9 cellular contexts compared by ENCODE assay signal in genomic region chr19:11356074-11356397, GRCh38. TPM values are rescaled to one million over a fixed set of nuclear protein-coding genes. Genes with fewer than 3 reads are reported as not detected.
DNase-seq lines count a peak whose midpoint lies in the region; ATAC-seq, FAIRE-seq and TF ChIP-seq lines count a peak whose summit lies in the region.
"Had no signal": no experiment of that assay in that cellular context is flagged by ENCODE, and none has a peak within 500 bp of the region (broad histone marks: within the 10 kb centered on the region; RNA-seq: fewer than 3 reads in every experiment).

No MANE protein-coding gene starts in this region.

- H3K4me3 ChIP-seq in left ventricle myocardium inferior (peak overlapping the region; percentile 77), bronchial epithelial cell (ENCODE audit: low read depth, low read length) (peak overlapping the region; percentile 46), mucosa of stomach (ENCODE audit: low read length) (no peak overlapping the region), uterus (peak overlapping the region; percentile 77 to 84), SJCRH30 (no peak overlapping the region)

- ATAC-seq in Right ventricle myocardium superior (ENCODE audit: poor library complexity) (no peak), omental fat pad (ENCODE audit: low FRiP score) (no peak)

- no peaks in the 10 kb centered on the region for H3K9me3 ChIP-seq in left ventricle myocardium inferior (replicated peaks)
- no peaks in the 10 kb centered on the region for H3K9me3 ChIP-seq in mucosa of stomach (ENCODE audit: control insufficient read depth, low read length)
- no peaks in the 10 kb centered on the region for H3K9me3 ChIP-seq in uterus
- H3K9me3 ChIP-seq in SJCRH30 (replicated peaks): no peaks in the 10 kb centered on the region

- H3K27me3 ChIP-seq in left ventricle myocardium inferior (ENCODE audit: low read depth) (no peaks in the 10 kb centered on the region), bronchial epithelial cell (ENCODE audit: control insufficient read depth, insufficient read depth, low read length) (no peaks in the 10 kb centered on the region), mucosa of stomach (ENCODE audit: control insufficient read depth, insufficient read depth, low read length) (no peaks in the 10 kb centered on the region), uterus (no peaks in the 10 kb centered on the region), SJCRH30 (no peaks in the 10 kb centered on the region; the same call in 1 of the 2 replicates)

- peak overlapping the region; percentile 47 for H3K9ac ChIP-seq in mucosa of stomach (ENCODE audit: low read length)

- TF ChIP-seq CTCF in left ventricle myocardium inferior (IDR thresholded peaks at IDR 0.05; ENCODE audit: borderline replicate concordance) (no peak), bronchial epithelial cell (IDR thresholded peaks at IDR 0.05; ENCODE audit: insufficient read depth, low read length, severe bottlenecking) (no peak), uterus (IDR thresholded peaks at IDR 0.05) (no peak), omental fat pad (IDR thresholded peaks at IDR 0.05) (no peak)

- TF ChIP-seq POLR2A in uterus (IDR thresholded peaks at IDR 0.05): no peak

- H3K36me3 ChIP-seq in left ventricle myocardium inferior (peaks cover 15% of the 10 kb centered on the region), bronchial epithelial cell (ENCODE audit: control insufficient read depth, insufficient read depth, low read length) (no peaks in the 10 kb centered on the region), mucosa of stomach (ENCODE audit: control insufficient read depth, insufficient read depth, low read length) (no peaks in the 10 kb centered on the region), uterus (no peaks in the 10 kb centered on the region), SJCRH30 (no peaks in the 10 kb centered on the region)

- H3K27ac ChIP-seq in left ventricle myocardium inferior (replicated peaks): peak overlapping the region; percentile 75
- peak overlapping the region; percentile 72 to 88 for H3K27ac ChIP-seq in uterus
- no peak overlapping the region for H3K27ac ChIP-seq in SJCRH30

- no peak for DNase-seq in left ventricle myocardium inferior
- DNase-seq in Right ventricle myocardium superior: no peak
- no peak for DNase-seq in bronchial epithelial cell (ENCODE audit: low read depth)
- DNase-seq in uterus: no peak
- no peak for DNase-seq in SJCRH30
- no peak for DNase-seq in HT-29 (ENCODE audit: low spot score)
- DNase-seq in omental fat pad (ENCODE audit: low spot score): no peak
- DNase-seq: SHP77 treated with DMSO at 0.1 percent for 48 hours had no signal

- peak; percentile 96 for FAIRE-seq in bronchial epithelial cell (lab: Jason Lieb, UNC)

- intact Hi-C loops in left ventricle myocardium inferior (cut with micrococcal nuclease): no loop called here
- intact Hi-C loops in Right ventricle myocardium superior (cut with DNase I): no loop called here
- intact Hi-C loops in uterus (cut with DNase I; ENCODE audit: low total_unique reads): loop anchor here (10.0 kb wide), 1 partner anchor 61 kb away; the partner anchor contains the start of gene TSPAN16

- peaks cover 25% of the 10 kb centered on the region for H3K4me1 ChIP-seq in left ventricle myocardium inferior
- H3K4me1 ChIP-seq in mucosa of stomach (ENCODE audit: control insufficient read depth, insufficient read depth, low read length): peaks cover 8% of the 10 kb centered on the region
- H3K4me1 ChIP-seq in uterus: no peaks in the 10 kb centered on the region
- no peaks in the 10 kb centered on the region for H3K4me1 ChIP-seq in SJCRH30

RNA-seq across cellular contexts. Expression of gene PLPPR2, which starts 0.8 kb away (rescaled TPM):
- total RNA-seq in left ventricle myocardium inferior (10.6 TPM), Right ventricle myocardium superior (13.7 TPM), bronchial epithelial cell (1.8 and 6.0 TPM in 2 replicates), uterus (10 to 100 TPM in 3 of 4 donors, 1 to 10 TPM in 1; 4.1 to 71.7 (median 23.7) TPM), omental fat pad (10 to 100 TPM in 3 of 4 donors, 1 to 10 TPM in 1; 10.0 to 30.6 (median 13.9) TPM)
- 0.10 and 0.59 TPM in 2 replicates for total RNA-seq in SJCRH30 (2014; rRNA removed; shearing (Covaris generic))
- total RNA-seq in HT-29 (2014; rRNA removed; shearing (Covaris generic)): 1.7 and 3.6 TPM in 2 replicates

RNA-seq across cellular contexts. Expression of gene CCDC159, which starts 9.7 kb away (rescaled TPM):
- total RNA-seq in left ventricle myocardium inferior (24.5 TPM), Right ventricle myocardium superior (18.8 TPM), bronchial epithelial cell (7.9 and 11.1 TPM in 2 replicates), uterus (10 to 100 TPM in 3 of 4 donors, 1 to 10 TPM in 1; 1.2 to 46.2 (median 16.4) TPM), omental fat pad (10 to 100 TPM; 12.0 to 22.4 (median 16.6) TPM)
- not detected in 2 replicates for total RNA-seq in SJCRH30 (2014; rRNA removed; shearing (Covaris generic))
- 3.5 and 9.2 TPM in 2 replicates for total RNA-seq in HT-29 (2014; rRNA removed; shearing (Covaris generic))

RNA-seq across cellular contexts. Expression of gene TMEM205, which starts 10.0 kb away (rescaled TPM):
- total RNA-seq in left ventricle myocardium inferior (77.8 TPM), Right ventricle myocardium superior (105 TPM), bronchial epithelial cell (70.6 and 116 TPM in 2 replicates), uterus (100 to 1,000 TPM in 1 of 4 donors, 10 to 100 TPM in 3; 41.2 to 117 (median 77.4) TPM), omental fat pad (100 to 1,000 TPM; 144 to 252 (median 185) TPM)
- 38.8 and 39.5 TPM in 2 replicates for total RNA-seq in SJCRH30 (2014; rRNA removed; shearing (Covaris generic))
- 81.5 and 97.3 TPM in 2 replicates for total RNA-seq in HT-29 (2014; rRNA removed; shearing (Covaris generic))

RNA-seq across cellular contexts. Expression of gene RAB3D, which starts 16.6 kb away (rescaled TPM):
- total RNA-seq in left ventricle myocardium inferior: 7.2 TPM
- total RNA-seq in Right ventricle myocardium superior: 7.9 TPM
- total RNA-seq in bronchial epithelial cell: 37.4 and 88.3 TPM in 2 replicates
- 10 to 100 TPM; 14.3 to 61.6 (median 25.7) TPM for total RNA-seq in uterus
- 0.58 and 0.83 TPM in 2 replicates for total RNA-seq in SJCRH30 (2014; rRNA removed; shearing (Covaris generic))
- 17.5 and 20.5 TPM in 2 replicates for total RNA-seq in HT-29 (2014; rRNA removed; shearing (Covaris generic))
- 10 to 100 TPM in 3 of 4 donors, 1 to 10 TPM in 1; 8.6 to 33.3 (median 16.8) TPM for total RNA-seq in omental fat pad

RNA-seq across cellular contexts. Expression of gene SWSAP1, which starts 18.4 kb away (rescaled TPM):
- total RNA-seq in left ventricle myocardium inferior: 1.1 TPM
- total RNA-seq in Right ventricle myocardium superior: 1.2 TPM
- total RNA-seq in bronchial epithelial cell: 0.53 and 0.90 TPM in 2 replicates
- total RNA-seq in uterus: 1 to 10 TPM in 1 of 4 donors, under 1 TPM in 3; 0.48 to 3.5 (median 0.68) TPM
- total RNA-seq in SJCRH30 (2014; rRNA removed; shearing (Covaris generic)): 1.2 and 2.4 TPM in 2 replicates
- 3.9 and 5.4 TPM in 2 replicates for total RNA-seq in HT-29 (2014; rRNA removed; shearing (Covaris generic))
- total RNA-seq in omental fat pad: 1 to 10 TPM in 3 of 4 donors, under 1 TPM in 1; 0.48 to 3.8 (median 1.6) TPM

Comparison
In these comparisons a context has a peak if more than half of its experiments do, and no peak if none do; other contexts are left out.
1. H3K4me3 ChIP-seq: peak in left ventricle myocardium inferior (single experiment), bronchial epithelial cell (single experiment) and uterus (2 of 2); none in mucosa of stomach (single experiment) and SJCRH30 (single experiment).